ENCODE assay signal across 1 cellular context in the genomic region with DNA sequence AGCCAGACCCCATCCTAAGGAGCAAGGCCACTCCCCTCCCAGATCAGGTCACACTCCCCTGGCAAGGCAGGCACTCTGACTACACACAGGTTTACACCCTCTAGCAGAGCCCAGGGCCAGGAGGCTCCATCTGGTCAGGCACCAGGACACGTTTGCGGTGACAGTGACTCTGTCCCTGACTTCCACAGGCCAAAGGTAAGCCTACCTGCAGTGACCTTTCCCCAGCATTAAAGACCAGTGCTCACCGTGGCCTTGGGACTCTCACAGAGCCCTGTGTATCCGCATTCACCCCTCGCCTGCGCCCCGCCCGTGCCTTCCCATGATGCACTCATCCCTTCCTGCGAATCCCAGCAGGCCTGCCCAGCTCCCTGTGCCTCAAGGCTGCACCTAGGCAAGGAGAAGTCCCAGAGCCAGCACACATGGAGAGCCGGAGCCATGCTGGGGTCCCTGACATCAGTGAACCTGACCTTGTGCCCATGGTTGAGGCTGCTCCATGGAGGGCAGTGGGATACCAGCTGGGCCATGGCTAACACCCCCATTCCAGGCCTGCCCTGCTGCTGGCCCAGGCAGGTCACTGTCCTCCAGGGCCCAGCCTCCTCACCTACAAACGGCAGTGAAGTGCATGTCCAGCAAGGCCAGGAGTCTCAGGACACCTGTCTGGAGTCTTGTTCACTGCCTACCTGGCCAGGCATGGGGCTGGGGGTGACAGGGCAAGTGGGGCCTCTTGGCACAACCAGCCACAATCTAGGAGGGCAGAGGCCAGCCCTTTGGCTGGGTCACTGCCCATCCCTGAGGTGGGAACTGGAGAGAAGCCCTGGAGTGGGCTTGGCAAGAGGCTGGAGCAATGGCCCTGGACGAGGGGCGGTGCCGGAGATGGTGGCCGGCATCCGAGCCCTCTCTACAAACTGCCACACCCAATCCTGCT.
TF ChIP-seq lines count a peak whose summit lies in the region.

No MANE protein-coding gene starts in this region.

TF ChIP-seq in HepG2, 621 proteins besides CTCF, POLR2A, EP300 and RAD21 (continued from another document and continues in another):
- TF ChIP-seq, protein P1, sequence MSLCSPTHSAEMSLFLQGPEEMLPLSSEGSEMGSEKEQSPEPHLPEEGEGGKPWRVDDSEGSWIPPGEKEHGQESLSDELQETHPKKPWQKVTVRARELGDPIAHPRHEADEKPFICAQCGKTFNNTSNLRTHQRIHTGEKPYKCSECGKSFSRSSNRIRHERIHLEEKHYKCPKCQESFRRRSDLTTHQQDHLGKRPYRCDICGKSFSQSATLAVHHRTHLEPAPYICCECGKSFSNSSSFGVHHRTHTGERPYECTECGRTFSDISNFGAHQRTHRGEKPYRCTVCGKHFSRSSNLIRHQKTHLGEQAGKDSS (CRISPR knock-in tag; IDR thresholded peaks at IDR 0.05; ENCODE audit: borderline replicate concordance, low read depth), result peak; percentile 82; the same call in 1 of the 2 replicates
- TF ChIP-seq, protein P2, sequence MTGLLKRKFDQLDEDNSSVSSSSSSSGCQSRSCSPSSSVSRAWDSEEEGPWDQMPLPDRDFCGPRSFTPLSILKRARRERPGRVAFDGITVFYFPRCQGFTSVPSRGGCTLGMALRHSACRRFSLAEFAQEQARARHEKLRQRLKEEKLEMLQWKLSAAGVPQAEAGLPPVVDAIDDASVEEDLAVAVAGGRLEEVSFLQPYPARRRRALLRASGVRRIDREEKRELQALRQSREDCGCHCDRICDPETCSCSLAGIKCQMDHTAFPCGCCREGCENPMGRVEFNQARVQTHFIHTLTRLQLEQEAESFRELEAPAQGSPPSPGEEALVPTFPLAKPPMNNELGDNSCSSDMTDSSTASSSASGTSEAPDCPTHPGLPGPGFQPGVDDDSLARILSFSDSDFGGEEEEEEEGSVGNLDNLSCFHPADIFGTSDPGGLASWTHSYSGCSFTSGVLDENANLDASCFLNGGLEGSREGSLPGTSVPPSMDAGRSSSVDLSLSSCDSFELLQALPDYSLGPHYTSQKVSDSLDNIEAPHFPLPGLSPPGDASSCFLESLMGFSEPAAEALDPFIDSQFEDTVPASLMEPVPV (CRISPR knock-in tag; IDR thresholded peaks at IDR 0.05), result 0 out of 2 replicates have a peak, but pooled peaks have one; percentile 39
- TF ChIP-seq ZNF224 (CRISPR knock-in tag; IDR thresholded peaks at IDR 0.05) (no peak), NR2C2 (CRISPR knock-in tag; IDR thresholded peaks at IDR 0.05; ENCODE audit: borderline replicate concordance) (peak; percentile 61; the same call in 1 of the 2 replicates), ETV6 (CRISPR knock-in tag; conservative IDR thresholded peaks at IDR 0.05) (no peak), ZNF12 (CRISPR knock-in tag; IDR thresholded peaks at IDR 0.05) (no peak), ZNF136 (CRISPR knock-in tag; IDR thresholded peaks at IDR 0.05; ENCODE audit: low read depth) (no peak), TAF1 (CRISPR knock-in tag; IDR thresholded peaks at IDR 0.05) (peak; percentile 27; the same call in 1 of the 2 replicates), EZH2 (conservative IDR thresholded peaks at IDR 0.05; ENCODE audit: low read depth, low read length) (no peak), SMAD1 (CRISPR knock-in tag; IDR thresholded peaks at IDR 0.05; ENCODE audit: borderline replicate concordance, low read depth) (peak; percentile 16; the same call in 1 of the 2 replicates), ZNF382 (CRISPR knock-in tag; IDR thresholded peaks at IDR 0.05; ENCODE audit: borderline replicate concordance) (no peak), TAF15 (IDR thresholded peaks at IDR 0.05; ENCODE audit: low read depth, low read length, poor library complexity, severe bottlenecking) (no peak), ZIK1 (CRISPR knock-in tag; IDR thresholded peaks at IDR 0.05; ENCODE audit: borderline replicate concordance, low read depth) (0 out of 2 replicates have a peak, but pooled peaks have one; percentile 47), ZNF776 (CRISPR knock-in tag; IDR thresholded peaks at IDR 0.05) (0 out of 2 replicates have a peak, but pooled peaks have one; percentile 60), POLR2AphosphoS5 (IDR thresholded peaks at IDR 0.05; ENCODE audit: low read depth, low read length) (peak; percentile 29; the same call in 1 of the 2 replicates), ATF1 (CRISPR knock-in tag; IDR thresholded peaks at IDR 0.05) (no peak), ETV5 (CRISPR knock-in tag; IDR thresholded peaks at IDR 0.05; ENCODE audit: borderline replicate concordance) (no peak; the same call in 1 of the 2 replicates), KLF16 (CRISPR knock-in tag; IDR thresholded peaks at IDR 0.05) (no peak), ZNF678 (CRISPR knock-in tag; IDR thresholded peaks at IDR 0.05) (no peak), MTA1 (CRISPR knock-in tag; IDR thresholded peaks at IDR 0.05; ENCODE audit: borderline replicate concordance) (peak; percentile 96), SMC3 (IDR thresholded peaks at IDR 0.05; ENCODE audit: low read length) (no peak), ZNF7 (CRISPR knock-in tag; IDR thresholded peaks at IDR 0.05) (no peak), SATB2 (CRISPR knock-in tag; IDR thresholded peaks at IDR 0.05) (no peak), RFXAP (CRISPR knock-in tag; IDR thresholded peaks at IDR 0.05; ENCODE audit: borderline replicate concordance) (0 out of 2 replicates have a peak, but pooled peaks have one; percentile 53), GZF1 (CRISPR knock-in tag; IDR thresholded peaks at IDR 0.05) (no peak)
- TF ChIP-seq, protein P3, sequence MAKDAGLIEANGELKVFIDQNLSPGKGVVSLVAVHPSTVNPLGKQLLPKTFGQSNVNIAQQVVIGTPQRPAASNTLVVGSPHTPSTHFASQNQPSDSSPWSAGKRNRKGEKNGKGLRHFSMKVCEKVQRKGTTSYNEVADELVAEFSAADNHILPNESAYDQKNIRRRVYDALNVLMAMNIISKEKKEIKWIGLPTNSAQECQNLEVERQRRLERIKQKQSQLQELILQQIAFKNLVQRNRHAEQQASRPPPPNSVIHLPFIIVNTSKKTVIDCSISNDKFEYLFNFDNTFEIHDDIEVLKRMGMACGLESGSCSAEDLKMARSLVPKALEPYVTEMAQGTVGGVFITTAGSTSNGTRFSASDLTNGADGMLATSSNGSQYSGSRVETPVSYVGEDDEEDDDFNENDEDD (CRISPR knock-in tag; IDR thresholded peaks at IDR 0.05; ENCODE audit: borderline replicate concordance), result peak; percentile 93
- TF ChIP-seq, protein P4, sequence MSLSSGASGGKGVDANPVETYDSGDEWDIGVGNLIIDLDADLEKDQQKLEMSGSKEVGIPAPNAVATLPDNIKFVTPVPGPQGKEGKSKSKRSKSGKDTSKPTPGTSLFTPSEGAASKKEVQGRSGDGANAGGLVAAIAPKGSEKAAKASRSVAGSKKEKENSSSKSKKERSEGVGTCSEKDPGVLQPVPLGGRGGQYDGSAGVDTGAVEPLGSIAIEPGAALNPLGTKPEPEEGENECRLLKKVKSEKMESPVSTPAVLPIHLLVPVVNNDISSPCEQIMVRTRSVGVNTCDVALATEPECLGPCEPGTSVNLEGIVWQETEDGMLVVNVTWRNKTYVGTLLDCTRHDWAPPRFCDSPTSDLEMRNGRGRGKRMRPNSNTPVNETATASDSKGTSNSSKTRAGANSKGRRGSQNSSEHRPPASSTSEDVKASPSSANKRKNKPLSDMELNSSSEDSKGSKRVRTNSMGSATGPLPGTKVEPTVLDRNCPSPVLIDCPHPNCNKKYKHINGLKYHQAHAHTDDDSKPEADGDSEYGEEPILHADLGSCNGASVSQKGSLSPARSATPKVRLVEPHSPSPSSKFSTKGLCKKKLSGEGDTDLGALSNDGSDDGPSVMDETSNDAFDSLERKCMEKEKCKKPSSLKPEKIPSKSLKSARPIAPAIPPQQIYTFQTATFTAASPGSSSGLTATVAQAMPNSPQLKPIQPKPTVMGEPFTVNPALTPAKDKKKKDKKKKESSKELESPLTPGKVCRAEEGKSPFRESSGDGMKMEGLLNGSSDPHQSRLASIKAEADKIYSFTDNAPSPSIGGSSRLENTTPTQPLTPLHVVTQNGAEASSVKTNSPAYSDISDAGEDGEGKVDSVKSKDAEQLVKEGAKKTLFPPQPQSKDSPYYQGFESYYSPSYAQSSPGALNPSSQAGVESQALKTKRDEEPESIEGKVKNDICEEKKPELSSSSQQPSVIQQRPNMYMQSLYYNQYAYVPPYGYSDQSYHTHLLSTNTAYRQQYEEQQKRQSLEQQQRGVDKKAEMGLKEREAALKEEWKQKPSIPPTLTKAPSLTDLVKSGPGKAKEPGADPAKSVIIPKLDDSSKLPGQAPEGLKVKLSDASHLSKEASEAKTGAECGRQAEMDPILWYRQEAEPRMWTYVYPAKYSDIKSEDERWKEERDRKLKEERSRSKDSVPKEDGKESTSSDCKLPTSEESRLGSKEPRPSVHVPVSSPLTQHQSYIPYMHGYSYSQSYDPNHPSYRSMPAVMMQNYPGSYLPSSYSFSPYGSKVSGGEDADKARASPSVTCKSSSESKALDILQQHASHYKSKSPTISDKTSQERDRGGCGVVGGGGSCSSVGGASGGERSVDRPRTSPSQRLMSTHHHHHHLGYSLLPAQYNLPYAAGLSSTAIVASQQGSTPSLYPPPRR (CRISPR knock-in tag; IDR thresholded peaks at IDR 0.05; ENCODE audit: borderline replicate concordance), result no peak; the same call in 1 of the 2 replicates
- TF ChIP-seq, protein P5, sequence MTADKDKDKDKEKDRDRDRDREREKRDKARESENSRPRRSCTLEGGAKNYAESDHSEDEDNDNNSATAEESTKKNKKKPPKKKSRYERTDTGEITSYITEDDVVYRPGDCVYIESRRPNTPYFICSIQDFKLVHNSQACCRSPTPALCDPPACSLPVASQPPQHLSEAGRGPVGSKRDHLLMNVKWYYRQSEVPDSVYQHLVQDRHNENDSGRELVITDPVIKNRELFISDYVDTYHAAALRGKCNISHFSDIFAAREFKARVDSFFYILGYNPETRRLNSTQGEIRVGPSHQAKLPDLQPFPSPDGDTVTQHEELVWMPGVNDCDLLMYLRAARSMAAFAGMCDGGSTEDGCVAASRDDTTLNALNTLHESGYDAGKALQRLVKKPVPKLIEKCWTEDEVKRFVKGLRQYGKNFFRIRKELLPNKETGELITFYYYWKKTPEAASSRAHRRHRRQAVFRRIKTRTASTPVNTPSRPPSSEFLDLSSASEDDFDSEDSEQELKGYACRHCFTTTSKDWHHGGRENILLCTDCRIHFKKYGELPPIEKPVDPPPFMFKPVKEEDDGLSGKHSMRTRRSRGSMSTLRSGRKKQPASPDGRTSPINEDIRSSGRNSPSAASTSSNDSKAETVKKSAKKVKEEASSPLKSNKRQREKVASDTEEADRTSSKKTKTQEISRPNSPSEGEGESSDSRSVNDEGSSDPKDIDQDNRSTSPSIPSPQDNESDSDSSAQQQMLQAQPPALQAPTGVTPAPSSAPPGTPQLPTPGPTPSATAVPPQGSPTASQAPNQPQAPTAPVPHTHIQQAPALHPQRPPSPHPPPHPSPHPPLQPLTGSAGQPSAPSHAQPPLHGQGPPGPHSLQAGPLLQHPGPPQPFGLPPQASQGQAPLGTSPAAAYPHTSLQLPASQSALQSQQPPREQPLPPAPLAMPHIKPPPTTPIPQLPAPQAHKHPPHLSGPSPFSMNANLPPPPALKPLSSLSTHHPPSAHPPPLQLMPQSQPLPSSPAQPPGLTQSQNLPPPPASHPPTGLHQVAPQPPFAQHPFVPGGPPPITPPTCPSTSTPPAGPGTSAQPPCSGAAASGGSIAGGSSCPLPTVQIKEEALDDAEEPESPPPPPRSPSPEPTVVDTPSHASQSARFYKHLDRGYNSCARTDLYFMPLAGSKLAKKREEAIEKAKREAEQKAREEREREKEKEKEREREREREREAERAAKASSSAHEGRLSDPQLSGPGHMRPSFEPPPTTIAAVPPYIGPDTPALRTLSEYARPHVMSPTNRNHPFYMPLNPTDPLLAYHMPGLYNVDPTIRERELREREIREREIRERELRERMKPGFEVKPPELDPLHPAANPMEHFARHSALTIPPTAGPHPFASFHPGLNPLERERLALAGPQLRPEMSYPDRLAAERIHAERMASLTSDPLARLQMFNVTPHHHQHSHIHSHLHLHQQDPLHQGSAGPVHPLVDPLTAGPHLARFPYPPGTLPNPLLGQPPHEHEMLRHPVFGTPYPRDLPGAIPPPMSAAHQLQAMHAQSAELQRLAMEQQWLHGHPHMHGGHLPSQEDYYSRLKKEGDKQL (CRISPR knock-in tag; IDR thresholded peaks at IDR 0.05; ENCODE audit: low read depth), result no peak
- TF ChIP-seq, protein P6, sequence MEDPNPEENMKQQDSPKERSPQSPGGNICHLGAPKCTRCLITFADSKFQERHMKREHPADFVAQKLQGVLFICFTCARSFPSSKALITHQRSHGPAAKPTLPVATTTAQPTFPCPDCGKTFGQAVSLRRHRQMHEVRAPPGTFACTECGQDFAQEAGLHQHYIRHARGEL (CRISPR knock-in tag; IDR thresholded peaks at IDR 0.05), result no peak
- TF ChIP-seq, protein P7, sequence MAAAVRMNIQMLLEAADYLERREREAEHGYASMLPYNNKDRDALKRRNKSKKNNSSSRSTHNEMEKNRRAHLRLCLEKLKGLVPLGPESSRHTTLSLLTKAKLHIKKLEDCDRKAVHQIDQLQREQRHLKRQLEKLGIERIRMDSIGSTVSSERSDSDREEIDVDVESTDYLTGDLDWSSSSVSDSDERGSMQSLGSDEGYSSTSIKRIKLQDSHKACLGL (CRISPR knock-in tag; IDR thresholded peaks at IDR 0.05), result no peak
- TF ChIP-seq, protein P8, sequence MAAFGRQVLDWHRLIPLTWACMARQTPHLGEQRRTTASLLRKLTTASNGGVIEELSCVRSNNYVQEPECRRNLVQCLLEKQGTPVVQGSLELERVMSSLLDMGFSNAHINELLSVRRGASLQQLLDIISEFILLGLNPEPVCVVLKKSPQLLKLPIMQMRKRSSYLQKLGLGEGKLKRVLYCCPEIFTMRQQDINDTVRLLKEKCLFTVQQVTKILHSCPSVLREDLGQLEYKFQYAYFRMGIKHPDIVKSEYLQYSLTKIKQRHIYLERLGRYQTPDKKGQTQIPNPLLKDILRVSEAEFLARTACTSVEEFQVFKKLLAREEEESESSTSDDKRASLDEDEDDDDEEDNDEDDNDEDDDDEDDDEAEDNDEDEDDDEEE (CRISPR knock-in tag; IDR thresholded peaks at IDR 0.05), result no peak
- TF ChIP-seq, protein P9, sequence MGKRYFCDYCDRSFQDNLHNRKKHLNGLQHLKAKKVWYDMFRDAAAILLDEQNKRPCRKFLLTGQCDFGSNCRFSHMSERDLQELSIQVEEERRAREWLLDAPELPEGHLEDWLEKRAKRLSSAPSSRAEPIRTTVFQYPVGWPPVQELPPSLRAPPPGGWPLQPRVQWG (CRISPR knock-in tag; IDR thresholded peaks at IDR 0.05; ENCODE audit: borderline replicate concordance, low read depth), result no peak
- TF ChIP-seq, protein P10, sequence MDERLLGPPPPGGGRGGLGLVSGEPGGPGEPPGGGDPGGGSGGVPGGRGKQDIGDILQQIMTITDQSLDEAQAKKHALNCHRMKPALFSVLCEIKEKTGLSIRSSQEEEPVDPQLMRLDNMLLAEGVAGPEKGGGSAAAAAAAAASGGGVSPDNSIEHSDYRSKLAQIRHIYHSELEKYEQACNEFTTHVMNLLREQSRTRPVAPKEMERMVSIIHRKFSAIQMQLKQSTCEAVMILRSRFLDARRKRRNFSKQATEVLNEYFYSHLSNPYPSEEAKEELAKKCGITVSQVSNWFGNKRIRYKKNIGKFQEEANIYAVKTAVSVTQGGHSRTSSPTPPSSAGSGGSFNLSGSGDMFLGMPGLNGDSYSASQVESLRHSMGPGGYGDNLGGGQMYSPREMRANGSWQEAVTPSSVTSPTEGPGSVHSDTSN (CRISPR knock-in tag; IDR thresholded peaks at IDR 0.05), result no peak
- TF ChIP-seq, protein P11, sequence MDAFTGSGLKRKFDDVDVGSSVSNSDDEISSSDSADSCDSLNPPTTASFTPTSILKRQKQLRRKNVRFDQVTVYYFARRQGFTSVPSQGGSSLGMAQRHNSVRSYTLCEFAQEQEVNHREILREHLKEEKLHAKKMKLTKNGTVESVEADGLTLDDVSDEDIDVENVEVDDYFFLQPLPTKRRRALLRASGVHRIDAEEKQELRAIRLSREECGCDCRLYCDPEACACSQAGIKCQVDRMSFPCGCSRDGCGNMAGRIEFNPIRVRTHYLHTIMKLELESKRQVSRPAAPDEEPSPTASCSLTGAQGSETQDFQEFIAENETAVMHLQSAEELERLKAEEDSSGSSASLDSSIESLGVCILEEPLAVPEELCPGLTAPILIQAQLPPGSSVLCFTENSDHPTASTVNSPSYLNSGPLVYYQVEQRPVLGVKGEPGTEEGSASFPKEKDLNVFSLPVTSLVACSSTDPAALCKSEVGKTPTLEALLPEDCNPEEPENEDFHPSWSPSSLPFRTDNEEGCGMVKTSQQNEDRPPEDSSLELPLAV (CRISPR knock-in tag; conservative IDR thresholded peaks at IDR 0.05; ENCODE audit: low read depth), result no peak
